23 cellular contexts compared by ENCODE assay signal in the genomic region with DNA sequence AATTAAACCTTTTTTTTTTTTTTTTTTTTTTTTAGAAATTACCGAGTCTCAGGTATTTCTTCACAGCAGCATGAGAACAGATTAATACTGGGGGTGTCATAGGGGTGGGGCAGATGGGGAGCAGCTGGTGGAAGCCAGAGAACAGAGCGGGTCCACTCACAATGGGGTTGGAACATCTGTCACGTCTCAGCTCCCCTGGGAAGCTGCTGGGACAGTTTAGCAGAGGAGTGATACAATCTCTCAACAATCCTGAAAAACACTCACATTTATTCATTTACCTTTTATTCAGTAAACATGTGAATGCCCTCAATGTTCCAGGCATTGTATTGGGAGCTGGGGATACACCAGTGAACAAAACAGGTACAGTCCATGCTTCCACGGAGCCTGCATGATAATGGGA.
"Had no signal": no experiment of that assay in that cellular context is flagged by ENCODE, and none has a peak within 500 bp of the region (broad histone marks: within the 10 kb centered on the region; RNA-seq: fewer than 3 reads in every experiment).

No MANE protein-coding gene starts in this region.

- DNase-seq: effector memory CD8-positive, alpha-beta T cell; esophagus squamous epithelium; foreskin fibroblast; immature natural killer cell; kidney; left cardiac atrium; left ventricle myocardium inferior; lower lobe of right lung; mesenchymal stem cell; midbrain; nucleus accumbens; ovary; stimulated activated CD4-positive, alpha-beta T cell treated with anti-CD3 and anti-CD28 coated beads, Interleukin-2, amount 100 ng/mL, for 48 hours; stimulated activated naive CD4-positive, alpha-beta T cell treated with Interleukin-2 at 50 U/mL for 16 hours; upper lobe of right lung had no signal

- H3K36me3 ChIP-seq: esophagus squamous epithelium, left ventricle myocardium inferior, lower lobe of right lung, neural progenitor cell, ovary, right atrium auricular region, suprapubic skin, upper lobe of right lung had no signal

- H3K9me3 ChIP-seq: esophagus squamous epithelium, lower lobe of right lung, ovary, suprapubic skin, tibial artery, upper lobe of right lung had no signal

- H3K27me3 ChIP-seq: esophagus squamous epithelium, gastroesophageal sphincter, neural progenitor cell, ovary, right atrium auricular region, tibial artery, upper lobe of right lung had no signal

- H3K4me3 ChIP-seq: esophagus squamous epithelium, gastroesophageal sphincter, left ventricle myocardium inferior, lower lobe of right lung, neural progenitor cell, ovary, right atrium auricular region, smooth muscle cell, suprapubic skin, tibial artery, upper lobe of right lung had no signal

- H3K27ac ChIP-seq: epithelial cell of prostate, esophagus squamous epithelium, gastroesophageal sphincter, left ventricle myocardium inferior, lower lobe of right lung, neural progenitor cell, ovary, right atrium auricular region, suprapubic skin, tibial artery, upper lobe of right lung had no signal

- H3K4me1 ChIP-seq: gastroesophageal sphincter, left ventricle myocardium inferior, lower lobe of right lung, right atrium auricular region, suprapubic skin, tibial artery, upper lobe of right lung had no signal

- ATAC-seq: effector memory CD8-positive, alpha-beta T cell; gastroesophageal sphincter; left cardiac atrium; lower lobe of right lung; natural killer cell treated with Interleukin-12 subunit alpha and Interleukin-12 subunit beta and Interleukin-15 and Interleukin-18, amount 100 ng/mL, for 72 hours; upper lobe of right lung had no signal
